Comparison of ENCODE assay signal across 8 cellular contexts in genomic region chrX:49165901-49166881, GRCh38. TPM values are rescaled to one million over a fixed set of nuclear protein-coding genes. Genes with fewer than 3 reads are reported as not detected.
A peak's percentile ranks its signal among the peaks of the same experiment; 100 is the strongest.
DNase-seq lines count a peak whose midpoint lies in the region; ATAC-seq and TF ChIP-seq lines count a peak whose summit lies in the region.

No MANE protein-coding gene starts in this region.

- peak; percentile 40 for ATAC-seq in HG03571 (IDR thresholded peaks at IDR 0.05; ENCODE audit: unreplicated experiment)
- ATAC-seq in GM19455 (IDR thresholded peaks at IDR 0.05; ENCODE audit: unreplicated experiment): no peak

- no peak overlapping the region for H2AK5ac ChIP-seq in neuronal stem cell (ENCODE audit: low read depth, low read length)

- H3K27ac ChIP-seq in neuronal stem cell (replicated peaks; ENCODE audit: low read length) (no peak overlapping the region), thymus (ENCODE audit: low read depth) (peak overlapping the region; percentile 92)

- TF ChIP-seq CTCF in foreskin fibroblast (IDR thresholded peaks at IDR 0.05; ENCODE audit: low read depth, low read length): no peak

- H3K27me3 ChIP-seq in neuronal stem cell (ENCODE audit: control insufficient read depth in 3 of 3, insufficient read depth in 3 of 3, low read depth in 1 of 3, low read length in 3 of 3) (peaks cover 0 to 12% (median 7%) of the 10 kb centered on the region in 3 experiments), thymus (ENCODE audit: control insufficient read depth, insufficient read depth) (no peaks in the 10 kb centered on the region)

- H3K9ac ChIP-seq in neuronal stem cell (ENCODE audit: low read depth, low read length, poor library complexity): no peak overlapping the region

- H4K91ac ChIP-seq in neuronal stem cell (ENCODE audit: low read depth, low read length, poor library complexity): no peak overlapping the region

- no peak overlapping the region for H4K8ac ChIP-seq in neuronal stem cell (ENCODE audit: low read depth, low read length)

- peak overlapping the region; percentile 45 for H3K4me2 ChIP-seq in neuronal stem cell (ENCODE audit: insufficient read depth, low read length, poor library complexity, severe bottlenecking)

- H3K79me1 ChIP-seq in neuronal stem cell (ENCODE audit: low read depth, low read length): peaks cover 2% of the 10 kb centered on the region

- H3K18ac ChIP-seq in neuronal stem cell (ENCODE audit: low read length): peak overlapping the region; percentile 48

- no peaks in the 10 kb centered on the region for H3K9me3 ChIP-seq in neuronal stem cell (replicated peaks in 1 of 2; ENCODE audit: control insufficient read depth in 2 of 2, insufficient read depth in 1 of 2, low read depth in 1 of 2, low read length in 2 of 2)
- H3K9me3 ChIP-seq in thymus (ENCODE audit: control insufficient read depth): no peaks in the 10 kb centered on the region

- H3K4ac ChIP-seq in neuronal stem cell (ENCODE audit: low read length): no peak overlapping the region

- H2AFZ ChIP-seq in neuronal stem cell (ENCODE audit: low read length): peak overlapping the region; percentile 77

- H3K4me1 ChIP-seq in neuronal stem cell (ENCODE audit: control insufficient read depth in 2 of 2, insufficient read depth in 1 of 2, low read depth in 1 of 2, low read length in 2 of 2) (peaks cover 0 to 11% of the 10 kb centered on the region in 2 donors), thymus (ENCODE audit: control insufficient read depth, insufficient read depth, low read length) (peaks cover 7% of the 10 kb centered on the region)

- DNase-seq in RPMI8226 (peak; percentile 91), foreskin fibroblast (peak; percentile 54 to 79), neuronal stem cell (ENCODE audit: low spot score) (peak; percentile 69)
- peak; percentile 52 for DNase-seq in activated gamma-delta T cell treated with anti-CD3 and anti-CD28 coated beads, Interleukin-2, amount 50 U/mL, for 16 hours (ENCODE audit: low read depth)

- H2BK5ac ChIP-seq in neuronal stem cell (ENCODE audit: low read length): no peak overlapping the region

- H3K14ac ChIP-seq in neuronal stem cell (ENCODE audit: low read length): no peak overlapping the region

- H3K36me3 ChIP-seq in neuronal stem cell (replicated peaks in 1 of 2; ENCODE audit: control insufficient read depth in 2 of 2, insufficient read depth in 2 of 2, low read length in 2 of 2) (no peaks in the 10 kb centered on the region), thymus (ENCODE audit: control insufficient read depth, insufficient read depth) (no peaks in the 10 kb centered on the region)

- no peak overlapping the region for H3K23ac ChIP-seq in neuronal stem cell (ENCODE audit: low read depth, low read length, poor library complexity)

- TF ChIP-seq POLR2A in GM15510 (IDR thresholded peaks at IDR 0.05; ENCODE audit: borderline replicate concordance, extremely low read depth, insufficient read length): peak; percentile 38

- WGBS in neuronal stem cell (ENCODE audit: extremely low coverage in 2 of 2, insufficient read length in 2 of 2, insufficient replicate concordance in 1 of 2), 2 donors: no CpG with 5 or more reads among the region's 61 CpGs
- WGBS in thymus: 10% methylated on average over 61 of the region's 61 CpGs

- H3K4me3 ChIP-seq in foreskin fibroblast (ENCODE audit: low read depth in 1 of 2, low read length in 2 of 2) (peak overlapping the region; percentile 31 to 36), neuronal stem cell (ENCODE audit: low read length in 2 of 2) (peak overlapping the region in 1 of 2 donors; percentile 46), thymus (ENCODE audit: low read length) (peak overlapping the region; percentile 50)

- no peak overlapping the region for H2BK15ac ChIP-seq in neuronal stem cell (ENCODE audit: low read length)

- no peak overlapping the region for H2BK12ac ChIP-seq in neuronal stem cell (ENCODE audit: low read length)

- no peak overlapping the region for H2BK120ac ChIP-seq in neuronal stem cell (ENCODE audit: low read depth, low read length)

RNA-seq across cellular contexts. Expression of gene MAGIX, which starts 3.6 kb away (rescaled TPM):
- polyA plus RNA-seq in neuronal stem cell (2013, experiment 1 of 2): 0.74 TPM
- polyA plus RNA-seq in neuronal stem cell (2013, experiment 2 of 2): 0.47 TPM
- polyA plus RNA-seq in thymus: 3.0 TPM

RNA-seq across cellular contexts. Expression of gene PLP2, which starts 5.5 kb away (rescaled TPM):
- 3.8 TPM for polyA plus RNA-seq in neuronal stem cell (2013, experiment 1 of 2)
- polyA plus RNA-seq in neuronal stem cell (2013, experiment 2 of 2): 3.8 TPM
- 130 TPM for polyA plus RNA-seq in thymus

RNA-seq across cellular contexts. Expression of gene PRICKLE3, which starts 20.0 kb away (rescaled TPM):
- 4.5 TPM for polyA plus RNA-seq in neuronal stem cell (2013, experiment 1 of 2)
- polyA plus RNA-seq in neuronal stem cell (2013, experiment 2 of 2): 4.1 TPM
- 5.4 TPM for polyA plus RNA-seq in thymus

RNA-seq across cellular contexts. Expression of gene SYP, which starts 33.8 kb away (rescaled TPM):
- polyA plus RNA-seq in neuronal stem cell (2013, experiment 1 of 2): 0.32 TPM
- polyA plus RNA-seq in neuronal stem cell (2013, experiment 2 of 2): 0.37 TPM
- 3.6 TPM for polyA plus RNA-seq in thymus

RNA-seq across cellular contexts. Expression of gene GPKOW, which starts 42.7 kb away (rescaled TPM):
- polyA plus RNA-seq in neuronal stem cell (2013, experiment 1 of 2): 15.7 TPM
- polyA plus RNA-seq in neuronal stem cell (2013, experiment 2 of 2): 15.6 TPM
- 15.1 TPM for polyA plus RNA-seq in thymus
